ENCODE assay signal across 1 cellular context in the genomic region with DNA sequence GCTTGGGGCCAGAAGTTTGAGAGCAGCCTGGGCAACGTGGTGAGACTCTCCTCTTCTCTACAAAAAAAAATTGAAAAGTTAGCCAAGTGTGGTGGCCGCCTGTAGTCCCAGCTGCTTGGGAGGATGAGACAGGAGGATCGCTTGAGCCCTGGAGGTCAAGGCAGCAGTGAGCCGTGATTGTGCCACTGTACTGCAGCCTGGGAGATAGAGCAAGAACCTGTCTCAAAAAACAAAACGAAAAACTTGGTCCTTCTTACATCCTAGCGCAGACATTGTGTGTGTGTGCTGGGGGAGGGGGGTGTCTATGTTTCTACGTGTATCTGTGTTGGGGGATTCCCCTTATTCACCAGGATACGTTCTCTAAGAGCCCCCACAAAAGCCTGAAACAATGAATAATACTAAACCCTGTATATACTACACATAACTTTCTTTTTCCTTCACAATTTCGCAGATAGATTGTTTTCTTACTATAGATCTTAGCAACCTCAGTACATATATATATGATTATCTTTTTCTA.
TF ChIP-seq lines count a peak whose summit lies in the region.

No MANE protein-coding gene starts in this region.

TF ChIP-seq in liver, 16 proteins besides CTCF, POLR2A, EP300 and RAD21 (continued from another document):
- TF ChIP-seq, protein P1, sequence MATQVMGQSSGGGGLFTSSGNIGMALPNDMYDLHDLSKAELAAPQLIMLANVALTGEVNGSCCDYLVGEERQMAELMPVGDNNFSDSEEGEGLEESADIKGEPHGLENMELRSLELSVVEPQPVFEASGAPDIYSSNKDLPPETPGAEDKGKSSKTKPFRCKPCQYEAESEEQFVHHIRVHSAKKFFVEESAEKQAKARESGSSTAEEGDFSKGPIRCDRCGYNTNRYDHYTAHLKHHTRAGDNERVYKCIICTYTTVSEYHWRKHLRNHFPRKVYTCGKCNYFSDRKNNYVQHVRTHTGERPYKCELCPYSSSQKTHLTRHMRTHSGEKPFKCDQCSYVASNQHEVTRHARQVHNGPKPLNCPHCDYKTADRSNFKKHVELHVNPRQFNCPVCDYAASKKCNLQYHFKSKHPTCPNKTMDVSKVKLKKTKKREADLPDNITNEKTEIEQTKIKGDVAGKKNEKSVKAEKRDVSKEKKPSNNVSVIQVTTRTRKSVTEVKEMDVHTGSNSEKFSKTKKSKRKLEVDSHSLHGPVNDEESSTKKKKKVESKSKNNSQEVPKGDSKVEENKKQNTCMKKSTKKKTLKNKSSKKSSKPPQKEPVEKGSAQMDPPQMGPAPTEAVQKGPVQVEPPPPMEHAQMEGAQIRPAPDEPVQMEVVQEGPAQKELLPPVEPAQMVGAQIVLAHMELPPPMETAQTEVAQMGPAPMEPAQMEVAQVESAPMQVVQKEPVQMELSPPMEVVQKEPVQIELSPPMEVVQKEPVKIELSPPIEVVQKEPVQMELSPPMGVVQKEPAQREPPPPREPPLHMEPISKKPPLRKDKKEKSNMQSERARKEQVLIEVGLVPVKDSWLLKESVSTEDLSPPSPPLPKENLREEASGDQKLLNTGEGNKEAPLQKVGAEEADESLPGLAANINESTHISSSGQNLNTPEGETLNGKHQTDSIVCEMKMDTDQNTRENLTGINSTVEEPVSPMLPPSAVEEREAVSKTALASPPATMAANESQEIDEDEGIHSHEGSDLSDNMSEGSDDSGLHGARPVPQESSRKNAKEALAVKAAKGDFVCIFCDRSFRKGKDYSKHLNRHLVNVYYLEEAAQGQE (IDR thresholded peaks at IDR 0.05): no peak
- no peak for TF ChIP-seq NR2F2 (IDR thresholded peaks at IDR 0.05)
TF ChIP-seq in liver: peak in this region for 0.
